ENCODE assay signal across 8 cellular contexts in genomic region chr5:87268126-87268969, GRCh38. TPM values are rescaled to one million over a fixed set of nuclear protein-coding genes. Genes with fewer than 3 reads are reported as not detected.
DNase-seq lines count a peak whose midpoint lies in the region; ATAC-seq and TF ChIP-seq lines count a peak whose summit lies in the region.

No MANE protein-coding gene starts in this region.

- ATAC-seq in HG02588 (IDR thresholded peaks at IDR 0.05; ENCODE audit: unreplicated experiment): peak; percentile 58

- DNase-seq in NCI-H187 (lab: John Stamatoyannopoulos, UW) (peak; percentile 61 to 71), NCI-H187 treated with DMSO at 0.1 percent for 48 hours (lab: John Stamatoyannopoulos, UW) (no peak), NCI-H146 (lab: John Stamatoyannopoulos, UW) (peak; percentile 71), coronary artery (ENCODE audit: low spot score) (peak; percentile 82), left kidney (ENCODE audit: low read depth, low spot score) (peak; percentile 87)
- no peak for DNase-seq in activated CD4-positive, alpha-beta T cell treated with anti-CD3 and anti-CD28 coated beads, Interleukin-2, amount 10 ng/mL, durations not matched to agents 24 days and 14 days
- peak; percentile 60 to 61 for DNase-seq in stimulated activated CD4-positive, alpha-beta T cell treated with anti-CD3 and anti-CD28 coated beads, Interleukin-1b, Interleukin-23, amount 100 ng/mL, for 4 hours (ENCODE audit: low read depth in 2 of 2)

- H3K27ac ChIP-seq in coronary artery: peak overlapping the region; percentile 77 to 94

- H3K27me3 Mint-ChIP-seq in activated CD4-positive, alpha-beta T cell treated with anti-CD3 and anti-CD28 coated beads, Interleukin-2, amount 10 ng/mL, durations not matched to agents 24 days and 14 days: peaks cover 5% of the 10 kb centered on the region

- H3K36me3 Mint-ChIP-seq in activated CD4-positive, alpha-beta T cell treated with anti-CD3 and anti-CD28 coated beads, Interleukin-2, amount 10 ng/mL, durations not matched to agents 24 days and 14 days (ENCODE audit: low read depth): peaks cover 8% of the 10 kb centered on the region

- peaks cover 28% of the 10 kb centered on the region for H3K4me1 Mint-ChIP-seq in activated CD4-positive, alpha-beta T cell treated with anti-CD3 and anti-CD28 coated beads, Interleukin-2, amount 10 ng/mL, durations not matched to agents 24 days and 14 days

- peak overlapping the region; percentile 96 for H3K4me3 Mint-ChIP-seq in activated CD4-positive, alpha-beta T cell treated with anti-CD3 and anti-CD28 coated beads, Interleukin-2, amount 10 ng/mL, durations not matched to agents 24 days and 14 days

- H3K9me3 Mint-ChIP-seq in activated CD4-positive, alpha-beta T cell treated with anti-CD3 and anti-CD28 coated beads, Interleukin-2, amount 10 ng/mL, durations not matched to agents 24 days and 14 days: no peaks in the 10 kb centered on the region

- peak overlapping the region; percentile 91 for H3K4me3 ChIP-seq in coronary artery

- no peak for TF ChIP-seq CTCF in coronary artery (IDR thresholded peaks at IDR 0.05)

- intact Hi-C loops in activated CD4-positive, alpha-beta T cell treated with anti-CD3 and anti-CD28 coated beads, Interleukin-2, amount 10 ng/mL, durations not matched to agents 24 days and 14 days (cut with micrococcal nuclease): loop anchor here (1.0 to 5.0 kb wide), 6 partner anchors 14 to 246 kb away; no protein-coding TSS in a partner anchor

- H3K27ac Mint-ChIP-seq in activated CD4-positive, alpha-beta T cell treated with anti-CD3 and anti-CD28 coated beads, Interleukin-2, amount 10 ng/mL, durations not matched to agents 24 days and 14 days: peak overlapping the region; percentile 99

RNA-seq across cellular contexts. Expression of gene RASA1, which starts 0.7 kb away (rescaled TPM):
- 20.6 and 21.2 TPM in 2 replicates for total RNA-seq in activated CD4-positive, alpha-beta T cell treated with anti-CD3 and anti-CD28 coated beads, Interleukin-2, amount 10 ng/mL, durations not matched to agents 24 days and 14 days

Comparison
In these comparisons a context has a peak if more than half of its experiments do, and no peak if none do; other contexts are left out.
1. DNase-seq: peak in NCI-H187 (2 of 2), NCI-H146 (single experiment), coronary artery (single experiment), left kidney (single experiment) and stimulated activated CD4-positive, alpha-beta T cell treated with anti-CD3 and anti-CD28 coated beads, Interleukin-1b, Interleukin-23, amount 100 ng/mL, for 4 hours (2 of 2); none in NCI-H187 treated with DMSO at 0.1 percent for 48 hours (single experiment) and activated CD4-positive, alpha-beta T cell treated with anti-CD3 and anti-CD28 coated beads, Interleukin-2, amount 10 ng/mL, durations not matched to agents 24 days and 14 days (single experiment).